9 cellular contexts compared by ENCODE assay signal in genomic region chr1:1200876-1201810, GRCh38. TPM values are rescaled to one million over a fixed set of nuclear protein-coding genes. Genes with fewer than 3 reads are reported as not detected.
DNase-seq lines count a peak whose midpoint lies in the region; ATAC-seq, FAIRE-seq and TF ChIP-seq lines count a peak whose summit lies in the region.
"Had no signal": no experiment of that assay in that cellular context is flagged by ENCODE, and none has a peak within 500 bp of the region (broad histone marks: within the 10 kb centered on the region; RNA-seq: fewer than 3 reads in every experiment).

No MANE protein-coding gene starts in this region.

- POLR2A ChIA-PET in naive thymus-derived CD4-positive, alpha-beta T cell (lab: Charles Lee) = interaction anchor here (0.6 to 1.1 kb wide), 2 partner anchors 153 to 225 kb away, joined by 3 read pairs; no protein-coding TSS in a partner anchor

- H3K27ac ChIP-seq in naive thymus-derived CD4-positive, alpha-beta T cell (ENCODE audit: low read depth, low read length) = peak overlapping the region; percentile 72

- peak; percentile 74 for DNase-seq in GM06990 (ENCODE audit: extremely low read depth, insufficient read length)
- peak; percentile 41 for DNase-seq in KBM-7
- DNase-seq in activated CD4-positive, alpha-beta T cell treated with anti-CD3 and anti-CD28 coated beads, Interleukin-2, amount 50 U/mL, for 4 hours = peak; percentile 90 to 94
- peak; percentile 80 for DNase-seq in effector CD8-positive, alpha-beta T cell (lab: John Stamatoyannopoulos, UW)
- peak; percentile 74 to 97 (median 83) for DNase-seq in naive thymus-derived CD4-positive, alpha-beta T cell
- DNase-seq in stimulated activated naive B cell treated with anti-CD40 and anti-IgM and Interleukin-4, amounts not matched to agents 10 μg/mL and 1 μg/mL and 100 μg/mL, for 72 hours = peak; percentile 93
- DNase-seq in mesenteric fat pad (ENCODE audit: low spot score) = no peak
- no peak for DNase-seq in GM12891 (ENCODE audit: insufficient read length, low spot score)

- peaks cover 0 to 11% (median 0%) of the 10 kb centered on the region in 7 donors for H3K4me1 Mint-ChIP-seq in naive thymus-derived CD4-positive, alpha-beta T cell
- peaks cover 27 to 53% of the 10 kb centered on the region in 2 donors for H3K4me1 Mint-ChIP-seq in stimulated activated naive B cell treated with anti-CD40 and anti-IgM and Interleukin-4, amounts not matched to agents 10 μg/mL and 1 μg/mL and 100 μg/mL, for 72 hours

- in situ Hi-C loops in KBM-7 (cut with MboI; ENCODE audit: low pct_unique_long_range_greater_than_20kb, low sequenced_read_pairs) = no loop called here

- H3K36me3 ChIP-seq in GM06990 (ENCODE audit: control insufficient read depth, insufficient read depth, low read length) = no peaks in the 10 kb centered on the region
- H3K36me3 ChIP-seq in naive thymus-derived CD4-positive, alpha-beta T cell (ENCODE audit: control insufficient read depth in 2 of 3, insufficient read depth in 3 of 3, low read length in 3 of 3) = no peaks in the 10 kb centered on the region

- H3K27me3 Mint-ChIP-seq in naive thymus-derived CD4-positive, alpha-beta T cell = no peaks in the 10 kb centered on the region
- no peaks in the 10 kb centered on the region for H3K27me3 Mint-ChIP-seq in stimulated activated naive B cell treated with anti-CD40 and anti-IgM and Interleukin-4, amounts not matched to agents 10 μg/mL and 1 μg/mL and 100 μg/mL, for 72 hours

- H3K4me1 ChIP-seq in naive thymus-derived CD4-positive, alpha-beta T cell (ENCODE audit: control insufficient read depth in 2 of 2, insufficient read depth in 2 of 2, low read length in 2 of 2) = no peaks in the 10 kb centered on the region

- peak overlapping the region; percentile 35 for H3K4me3 ChIP-seq in GM06990 (replicated peaks; ENCODE audit: low read depth, low read length)
- H3K4me3 ChIP-seq in naive thymus-derived CD4-positive, alpha-beta T cell (ENCODE audit: low read length) = peak overlapping the region; percentile 24

- H3K36me3 Mint-ChIP-seq in naive thymus-derived CD4-positive, alpha-beta T cell = peaks cover 0 to 4% (median 0%) of the 10 kb centered on the region in 5 donors
- peaks cover 6 to 12% of the 10 kb centered on the region in 2 donors for H3K36me3 Mint-ChIP-seq in stimulated activated naive B cell treated with anti-CD40 and anti-IgM and Interleukin-4, amounts not matched to agents 10 μg/mL and 1 μg/mL and 100 μg/mL, for 72 hours

- no peak for TF ChIP-seq CTCF in GM06990 (IDR thresholded peaks at IDR 0.05; ENCODE audit: insufficient read depth, low read length, poor library complexity, severe bottlenecking)

- H3K4me3 Mint-ChIP-seq in naive thymus-derived CD4-positive, alpha-beta T cell = peak overlapping the region in 9 of 10 donors; percentile 27 to 75 (median 59)
- peak overlapping the region; percentile 70 to 77 for H3K4me3 Mint-ChIP-seq in stimulated activated naive B cell treated with anti-CD40 and anti-IgM and Interleukin-4, amounts not matched to agents 10 μg/mL and 1 μg/mL and 100 μg/mL, for 72 hours

- no peaks in the 10 kb centered on the region; the same call in 1 of the 2 replicates for H3K27me3 ChIP-seq in GM06990 (replicated peaks; ENCODE audit: control insufficient read depth, insufficient read depth, low read length)
- H3K27me3 ChIP-seq in naive thymus-derived CD4-positive, alpha-beta T cell (ENCODE audit: control insufficient read depth in 2 of 2, insufficient read depth in 2 of 2, low read length in 2 of 2) = no peaks in the 10 kb centered on the region

- ATAC-seq in naive thymus-derived CD4-positive, alpha-beta T cell = peak; percentile 92
- ATAC-seq in stimulated activated naive B cell treated with anti-CD40 and anti-IgM and Interleukin-4, amounts not matched to agents 10 μg/mL and 1 μg/mL and 100 μg/mL, for 72 hours (replicated peaks) = peak; percentile 83 to 84

- CTCF ChIA-PET in naive thymus-derived CD4-positive, alpha-beta T cell (lab: Charles Lee) = no interaction called here

- intact Hi-C loops in naive thymus-derived CD4-positive, alpha-beta T cell (cut with micrococcal nuclease) = loop anchor here in 1 of 2 donors (1.0 to 5.0 kb wide), 4 partner anchors 30 to 78 kb away; no protein-coding TSS in a partner anchor

- H3K27ac Mint-ChIP-seq in naive thymus-derived CD4-positive, alpha-beta T cell = peak overlapping the region in 5 of 9 donors; percentile 40 to 75 (median 62)
- peak overlapping the region; percentile 88 for H3K27ac Mint-ChIP-seq in stimulated activated naive B cell treated with anti-CD40 and anti-IgM and Interleukin-4, amounts not matched to agents 10 μg/mL and 1 μg/mL and 100 μg/mL, for 72 hours

- no peaks in the 10 kb centered on the region for H3K9me3 ChIP-seq in naive thymus-derived CD4-positive, alpha-beta T cell (ENCODE audit: control insufficient read depth in 2 of 3, low read length in 3 of 3)

- no peak for TF ChIP-seq POLR2A in GM12891 (IDR thresholded peaks at IDR 0.05; ENCODE audit: low read depth, low read length)

- FAIRE-seq in GM12891 (lab: Jason Lieb, UNC) = no peak

- no peaks in the 10 kb centered on the region for H3K9me3 Mint-ChIP-seq in naive thymus-derived CD4-positive, alpha-beta T cell
- H3K9me3 Mint-ChIP-seq in stimulated activated naive B cell treated with anti-CD40 and anti-IgM and Interleukin-4, amounts not matched to agents 10 μg/mL and 1 μg/mL and 100 μg/mL, for 72 hours = peaks cover 0 to 2% of the 10 kb centered on the region in 2 donors

TF ChIP-seq in GM12891, 5 proteins besides CTCF, POLR2A, EP300 and RAD21:
- TF ChIP-seq TAF1 (IDR thresholded peaks at IDR 0.05; ENCODE audit: low read depth, low read length) (no peak), POLR2AphosphoS5 (IDR thresholded peaks at IDR 0.05; ENCODE audit: low read depth, low read length) (no peak), POU2F2 (IDR thresholded peaks at IDR 0.05; ENCODE audit: low read depth, low read length) (no peak), SPI1 (IDR thresholded peaks at IDR 0.05; ENCODE audit: low read depth, low read length) (no peak), PAX5 (IDR thresholded peaks at IDR 0.05; ENCODE audit: insufficient read depth, low read length, severe bottlenecking) (no peak)

RNA-seq across cellular contexts. Expression of gene TNFRSF18, which starts 5.2 kb away (rescaled TPM):
- 10 to 100 TPM in 2 of 5 experiments, 1 to 10 TPM in 1, not detected in 2; 2.6 to 81.7 (median 12.6) TPM for total RNA-seq in naive thymus-derived CD4-positive, alpha-beta T cell
- under 1 TPM in 1 of 2 donors, not detected in 1; 0.32 TPM for polyA plus RNA-seq in naive thymus-derived CD4-positive, alpha-beta T cell
- total RNA-seq in mesenteric fat pad = 0.80 TPM
- polyA plus RNA-seq in GM12891 (2012; ENCODE audit: low read depth, missing spikeins) = 13.1 TPM
- total RNA-seq: NCI-H460 had no signal

RNA-seq across cellular contexts. Expression of gene TNFRSF4, which starts 12.8 kb away (rescaled TPM):
- total RNA-seq in naive thymus-derived CD4-positive, alpha-beta T cell = 100 to 1,000 TPM in 1 of 5 experiments, 10 to 100 TPM in 1, 1 to 10 TPM in 2, under 1 TPM in 1; 0.49 to 192 (median 7.8) TPM
- 1 to 10 TPM; 1.4 to 1.5 TPM for polyA plus RNA-seq in naive thymus-derived CD4-positive, alpha-beta T cell
- 10.7 TPM for total RNA-seq in mesenteric fat pad
- polyA plus RNA-seq in GM12891 (2012; ENCODE audit: low read depth, missing spikeins) = 13.1 TPM
- total RNA-seq: NCI-H460 had no signal

RNA-seq across cellular contexts. Expression of gene TTLL10, which starts 27.5 kb away (rescaled TPM):
- under 1 TPM in 2 of 5 experiments, not detected in 3; 0.58 to 0.80 TPM for total RNA-seq in naive thymus-derived CD4-positive, alpha-beta T cell
- polyA plus RNA-seq in naive thymus-derived CD4-positive, alpha-beta T cell = not detected
- 1.4 TPM for total RNA-seq in mesenteric fat pad
- not detected for polyA plus RNA-seq in GM12891 (2012; ENCODE audit: low read depth, missing spikeins)
- total RNA-seq: NCI-H460 had no signal

RNA-seq across cellular contexts. Expression of gene SDF4, which starts 30.7 kb away (rescaled TPM):
- total RNA-seq in naive thymus-derived CD4-positive, alpha-beta T cell = 100 to 1,000 TPM in 4 of 5 experiments, 10 to 100 TPM in 1; 75.8 to 124 (median 110) TPM
- polyA plus RNA-seq in naive thymus-derived CD4-positive, alpha-beta T cell = 10 to 100 TPM; 74.8 to 90.7 TPM
- 144 TPM for total RNA-seq in mesenteric fat pad
- polyA plus RNA-seq in GM12891 (2012; ENCODE audit: low read depth, missing spikeins) = 46.8 TPM

RNA-seq across cellular contexts. Expression of gene B3GALT6, which starts 30.9 kb away (rescaled TPM):
- total RNA-seq in naive thymus-derived CD4-positive, alpha-beta T cell = 10 to 100 TPM; 10.9 to 29.0 (median 22.8) TPM
- polyA plus RNA-seq in naive thymus-derived CD4-positive, alpha-beta T cell = 10 to 100 TPM in 1 of 2 donors, 1 to 10 TPM in 1; 7.2 to 12.7 TPM
- 14.1 TPM for total RNA-seq in mesenteric fat pad
- polyA plus RNA-seq in GM12891 (2012; ENCODE audit: low read depth, missing spikeins) = 5.0 TPM

Comparison
In these comparisons a context has a peak if more than half of its experiments do, and no peak if none do; other contexts are left out.
1. DNase-seq: peak in GM06990 (single experiment), KBM-7 (single experiment), activated CD4-positive, alpha-beta T cell treated with anti-CD3 and anti-CD28 coated beads, Interleukin-2, amount 50 U/mL, for 4 hours (2 of 2), effector CD8-positive, alpha-beta T cell (single experiment), naive thymus-derived CD4-positive, alpha-beta T cell (9 of 9) and stimulated activated naive B cell treated with anti-CD40 and anti-IgM and Interleukin-4, amounts not matched to agents 10 μg/mL and 1 μg/mL and 100 μg/mL, for 72 hours (single experiment); none in mesenteric fat pad (single experiment) and GM12891 (single experiment).